Comparison of ENCODE assay signal across 2 cellular contexts in genomic region chr10:72709041-72709440, GRCh38.
TF ChIP-seq lines count a peak whose summit lies in the region.

No MANE protein-coding gene starts in this region.

TF ChIP-seq in IMR-90, 13 proteins besides CTCF, POLR2A, EP300 and RAD21:
- no peak for TF ChIP-seq MAFK (IDR thresholded peaks at IDR 0.05; ENCODE audit: low read depth, low read length)
- TF ChIP-seq NFE2L2 (IDR thresholded peaks at IDR 0.05; ENCODE audit: low read depth, low read length) = no peak
- TF ChIP-seq, protein P1, sequence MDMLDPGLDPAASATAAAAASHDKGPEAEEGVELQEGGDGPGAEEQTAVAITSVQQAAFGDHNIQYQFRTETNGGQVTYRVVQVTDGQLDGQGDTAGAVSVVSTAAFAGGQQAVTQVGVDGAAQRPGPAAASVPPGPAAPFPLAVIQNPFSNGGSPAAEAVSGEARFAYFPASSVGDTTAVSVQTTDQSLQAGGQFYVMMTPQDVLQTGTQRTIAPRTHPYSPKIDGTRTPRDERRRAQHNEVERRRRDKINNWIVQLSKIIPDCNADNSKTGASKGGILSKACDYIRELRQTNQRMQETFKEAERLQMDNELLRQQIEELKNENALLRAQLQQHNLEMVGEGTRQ (IDR thresholded peaks at IDR 0.05; ENCODE audit: low read depth, low read length) = no peak
- no peak for TF ChIP-seq RFX5 (IDR thresholded peaks at IDR 0.05; ENCODE audit: low read depth, low read length)
- no peak for TF ChIP-seq BHLHE40 (IDR thresholded peaks at IDR 0.05; ENCODE audit: low read depth, low read length)
- TF ChIP-seq MAZ (IDR thresholded peaks at IDR 0.05; ENCODE audit: borderline replicate concordance, low read depth, low read length) = no peak
- no peak for TF ChIP-seq SMC3 (IDR thresholded peaks at IDR 0.05; ENCODE audit: low read depth, low read length)
- TF ChIP-seq MXI1 (IDR thresholded peaks at IDR 0.05; ENCODE audit: borderline replicate concordance, low read depth, low read length) = no peak
- TF ChIP-seq ELK1 (IDR thresholded peaks at IDR 0.05; ENCODE audit: borderline replicate concordance, low read depth, low read length) = no peak
- no peak for TF ChIP-seq FOS (IDR thresholded peaks at IDR 0.05; ENCODE audit: low read depth, low read length)
- TF ChIP-seq CEBPB (IDR thresholded peaks at IDR 0.05; ENCODE audit: low read depth, low read length) = no peak
- TF ChIP-seq RCOR1 (IDR thresholded peaks at IDR 0.05; ENCODE audit: insufficient replicate concordance, low read length) = no peak
- TF ChIP-seq CHD1 (IDR thresholded peaks at IDR 0.05; ENCODE audit: low read depth, low read length) = no peak

TF ChIP-seq in K562, 482 proteins besides CTCF, POLR2A, EP300 and RAD21:
- TF ChIP-seq, protein P2, sequence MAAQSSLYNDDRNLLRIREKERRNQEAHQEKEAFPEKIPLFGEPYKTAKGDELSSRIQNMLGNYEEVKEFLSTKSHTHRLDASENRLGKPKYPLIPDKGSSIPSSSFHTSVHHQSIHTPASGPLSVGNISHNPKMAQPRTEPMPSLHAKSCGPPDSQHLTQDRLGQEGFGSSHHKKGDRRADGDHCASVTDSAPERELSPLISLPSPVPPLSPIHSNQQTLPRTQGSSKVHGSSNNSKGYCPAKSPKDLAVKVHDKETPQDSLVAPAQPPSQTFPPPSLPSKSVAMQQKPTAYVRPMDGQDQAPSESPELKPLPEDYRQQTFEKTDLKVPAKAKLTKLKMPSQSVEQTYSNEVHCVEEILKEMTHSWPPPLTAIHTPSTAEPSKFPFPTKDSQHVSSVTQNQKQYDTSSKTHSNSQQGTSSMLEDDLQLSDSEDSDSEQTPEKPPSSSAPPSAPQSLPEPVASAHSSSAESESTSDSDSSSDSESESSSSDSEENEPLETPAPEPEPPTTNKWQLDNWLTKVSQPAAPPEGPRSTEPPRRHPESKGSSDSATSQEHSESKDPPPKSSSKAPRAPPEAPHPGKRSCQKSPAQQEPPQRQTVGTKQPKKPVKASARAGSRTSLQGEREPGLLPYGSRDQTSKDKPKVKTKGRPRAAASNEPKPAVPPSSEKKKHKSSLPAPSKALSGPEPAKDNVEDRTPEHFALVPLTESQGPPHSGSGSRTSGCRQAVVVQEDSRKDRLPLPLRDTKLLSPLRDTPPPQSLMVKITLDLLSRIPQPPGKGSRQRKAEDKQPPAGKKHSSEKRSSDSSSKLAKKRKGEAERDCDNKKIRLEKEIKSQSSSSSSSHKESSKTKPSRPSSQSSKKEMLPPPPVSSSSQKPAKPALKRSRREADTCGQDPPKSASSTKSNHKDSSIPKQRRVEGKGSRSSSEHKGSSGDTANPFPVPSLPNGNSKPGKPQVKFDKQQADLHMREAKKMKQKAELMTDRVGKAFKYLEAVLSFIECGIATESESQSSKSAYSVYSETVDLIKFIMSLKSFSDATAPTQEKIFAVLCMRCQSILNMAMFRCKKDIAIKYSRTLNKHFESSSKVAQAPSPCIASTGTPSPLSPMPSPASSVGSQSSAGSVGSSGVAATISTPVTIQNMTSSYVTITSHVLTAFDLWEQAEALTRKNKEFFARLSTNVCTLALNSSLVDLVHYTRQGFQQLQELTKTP (IDR thresholded peaks at IDR 0.05; ENCODE audit: low read depth in 1 of 2, partially characterized antibody in 2 of 2) = no peak
- TF ChIP-seq FOXK2 (conservative IDR thresholded peaks at IDR 0.05 in 1 of 2, IDR thresholded peaks at IDR 0.05 in 1 of 2; ENCODE audit: low read depth in 2 of 2) (no peak), NCOA4 (IDR thresholded peaks at IDR 0.05; ENCODE audit: partially characterized antibody) (no peak), ZNF780A (CRISPR knock-in tag; IDR thresholded peaks at IDR 0.05) (no peak), ZFPM2 (CRISPR knock-in tag; IDR thresholded peaks at IDR 0.05) (no peak), ZNF644 (tag; IDR thresholded peaks at IDR 0.05; ENCODE audit: low read depth) (no peak), HSF4 (CRISPR knock-in tag; IDR thresholded peaks at IDR 0.05; ENCODE audit: borderline replicate concordance) (no peak), FOXM1 (IDR thresholded peaks at IDR 0.05; ENCODE audit: low read depth) (no peak), FOXM1 (CRISPR knock-in tag; IDR thresholded peaks at IDR 0.05; ENCODE audit: low read depth) (no peak), SREBF1 (IDR thresholded peaks at IDR 0.05; ENCODE audit: borderline replicate concordance, low read depth, low read length) (no peak), GTF2F1 (IDR thresholded peaks at IDR 0.05; ENCODE audit: low read depth, low read length) (no peak), ZBTB2 (IDR thresholded peaks at IDR 0.05) (no peak), MEIS2 (IDR thresholded peaks at IDR 0.05; ENCODE audit: partially characterized antibody) (peak; percentile 26), MEF2A (IDR thresholded peaks at IDR 0.05; ENCODE audit: control insufficient read depth, low read depth, low read length) (no peak), NFIC (IDR thresholded peaks at IDR 0.05) (peak; percentile 68), ZNF3 (CRISPR knock-in tag; IDR thresholded peaks at IDR 0.05) (no peak), ZNF668 (CRISPR knock-in tag; IDR thresholded peaks at IDR 0.05) (no peak), PBX2 (CRISPR knock-in tag; IDR thresholded peaks at IDR 0.05; ENCODE audit: low read depth) (no peak), PBX2 (tag; conservative IDR thresholded peaks at IDR 0.05; ENCODE audit: low read depth) (peak; percentile 26; the same call in 1 of the 2 replicates), ZHX1 (conservative IDR thresholded peaks at IDR 0.05; ENCODE audit: low read length) (no peak), RHOXF2B (CRISPR knock-in tag; conservative IDR thresholded peaks at IDR 0.05) (no peak), TSC22D4 (tag; IDR thresholded peaks at IDR 0.05) (no peak), ZNF277 (CRISPR knock-in tag; IDR thresholded peaks at IDR 0.05; ENCODE audit: borderline replicate concordance) (no peak), ZFP30 (CRISPR knock-in tag; IDR thresholded peaks at IDR 0.05; ENCODE audit: borderline replicate concordance) (no peak), PCBP2 (IDR thresholded peaks at IDR 0.05; ENCODE audit: low read depth, low read length, poor library complexity, severe bottlenecking) (no peak)
- TF ChIP-seq, protein P3, sequence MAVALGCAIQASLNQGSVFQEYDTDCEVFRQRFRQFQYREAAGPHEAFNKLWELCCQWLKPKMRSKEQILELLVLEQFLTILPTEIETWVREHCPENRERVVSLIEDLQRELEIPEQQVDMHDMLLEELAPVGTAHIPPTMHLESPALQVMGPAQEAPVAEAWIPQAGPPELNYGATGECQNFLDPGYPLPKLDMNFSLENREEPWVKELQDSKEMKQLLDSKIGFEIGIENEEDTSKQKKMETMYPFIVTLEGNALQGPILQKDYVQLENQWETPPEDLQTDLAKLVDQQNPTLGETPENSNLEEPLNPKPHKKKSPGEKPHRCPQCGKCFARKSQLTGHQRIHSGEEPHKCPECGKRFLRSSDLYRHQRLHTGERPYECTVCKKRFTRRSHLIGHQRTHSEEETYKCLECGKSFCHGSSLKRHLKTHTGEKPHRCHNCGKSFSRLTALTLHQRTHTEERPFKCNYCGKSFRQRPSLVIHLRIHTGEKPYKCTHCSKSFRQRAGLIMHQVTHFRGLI (CRISPR knock-in tag; IDR thresholded peaks at IDR 0.05) = no peak
TF ChIP-seq in K562: peak in this region for 3.
